Comparison of ENCODE assay signal across 1 cellular context in genomic region chrX:9935436-9935835, GRCh38.
TF ChIP-seq lines count a peak whose summit lies in the region.

No MANE protein-coding gene starts in this region.

TF ChIP-seq in IMR-90, 13 proteins besides CTCF, POLR2A, EP300 and RAD21 (continued from another document):
- no peak for TF ChIP-seq BHLHE40 (IDR thresholded peaks at IDR 0.05; ENCODE audit: low read depth, low read length)
- TF ChIP-seq RFX5 (IDR thresholded peaks at IDR 0.05; ENCODE audit: low read depth, low read length), result no peak
